11 cellular contexts compared by ENCODE assay signal in genomic region chr2:108377815-108378630, GRCh38. TPM values are rescaled to one million over a fixed set of nuclear protein-coding genes. Genes with fewer than 3 reads are reported as not detected.
DNase-seq lines count a peak whose midpoint lies in the region; ATAC-seq, FAIRE-seq and TF ChIP-seq lines count a peak whose summit lies in the region.
"Had no signal": no experiment of that assay in that cellular context is flagged by ENCODE, and none has a peak within 500 bp of the region (broad histone marks: within the 10 kb centered on the region; RNA-seq: fewer than 3 reads in every experiment).

TSS of gene SULT1C4 (plus strand) at chr2:108377954. CDS start at chr2:108378338, 384 bp downstream.

- no peaks in the 10 kb centered on the region for H3K4me1 ChIP-seq in right cardiac atrium (ENCODE audit: control insufficient read depth, insufficient read depth, low read length)
- H3K4me1 ChIP-seq: BLaER1 had no signal

- no peak for FAIRE-seq in GM19239 (lab: Jason Lieb, UNC)

- intact Hi-C loops in right cardiac atrium (cut with DNase I), result loop anchor here in 1 of 4 donors (10.0 kb wide), 1 partner anchor 207 kb away; no protein-coding TSS in a partner anchor

- H3K9me3 ChIP-seq in right cardiac atrium (ENCODE audit: control insufficient read depth, low read length), result no peaks in the 10 kb centered on the region
- H3K9me3 ChIP-seq: BLaER1 had no signal

- 6% methylated on average over 13 of the region's 13 CpGs for WGBS in right cardiac atrium

- peak within 1 kb of the TSS; percentile 68 for H3K4me3 ChIP-seq in right cardiac atrium (ENCODE audit: low read length)
- H3K4me3 ChIP-seq: BLaER1 had no signal

- TF ChIP-seq CTCF in omental fat pad (IDR thresholded peaks at IDR 0.05), result no peak

- H3K27me3 ChIP-seq in right cardiac atrium (ENCODE audit: control insufficient read depth, insufficient read depth), result no peaks in the 10 kb centered on the region
- H3K27me3 ChIP-seq: BLaER1 had no signal

- peak within 1 kb of the TSS; percentile 46 for H3K27ac ChIP-seq in right cardiac atrium (ENCODE audit: low read length)
- H3K27ac ChIP-seq: BLaER1, epithelial cell of prostate had no signal

- DNase-seq in Ammon's horn (ENCODE audit: low spot score) (peak; percentile 72), anterior cingulate cortex (lab: John Stamatoyannopoulos, UW) (peak in 34 of 58 donors; percentile 3 to 57 (median 20)), right cardiac atrium (peak; percentile 70 to 89 (median 86)), omental fat pad (ENCODE audit: low spot score) (no peak), GM19239 (ENCODE audit: insufficient read length, low spot score) (no peak)
- DNase-seq in activated T-cell treated with anti-CD3 and anti-CD28 coated beads, Interleukin-2, amount 50 U/mL, for 48 hours, result no peak
- DNase-seq: activated CD4-positive, alpha-beta T cell treated with anti-CD3 and anti-CD28 coated beads for 48 hours had no signal

- ATAC-seq in right cardiac atrium (peak; percentile 89 to 93), omental fat pad (ENCODE audit: low FRiP score) (peak; percentile 41), HG03108 (IDR thresholded peaks at IDR 0.05; ENCODE audit: unreplicated experiment) (no peak), HG03342 (IDR thresholded peaks at IDR 0.05; ENCODE audit: unreplicated experiment) (no peak)

RNA-seq across cellular contexts. Expression of gene SULT1C4, which starts in this region (rescaled TPM):
- total RNA-seq in right cardiac atrium (10 to 100 TPM in 3 of 4 donors, 1 to 10 TPM in 1; 7.1 to 23.6 (median 13.9) TPM), omental fat pad (10 to 100 TPM in 1 of 4 donors, 1 to 10 TPM in 3; 3.5 to 16.2 (median 4.2) TPM)
- polyA plus RNA-seq in right cardiac atrium, result 5.2 TPM

Comparison
In these comparisons a context has a peak if more than half of its experiments do, and no peak if none do; other contexts are left out.
1. DNase-seq: peak in Ammon's horn (single experiment), anterior cingulate cortex (34 of 58) and right cardiac atrium (3 of 3); none in omental fat pad (single experiment), GM19239 (single experiment) and activated T-cell treated with anti-CD3 and anti-CD28 coated beads, Interleukin-2, amount 50 U/mL, for 48 hours (0 of 2).
2. ATAC-seq: peak in right cardiac atrium (2 of 2) and omental fat pad (single experiment); none in HG03108 (single experiment) and HG03342 (single experiment).